In the genomic region with DNA sequence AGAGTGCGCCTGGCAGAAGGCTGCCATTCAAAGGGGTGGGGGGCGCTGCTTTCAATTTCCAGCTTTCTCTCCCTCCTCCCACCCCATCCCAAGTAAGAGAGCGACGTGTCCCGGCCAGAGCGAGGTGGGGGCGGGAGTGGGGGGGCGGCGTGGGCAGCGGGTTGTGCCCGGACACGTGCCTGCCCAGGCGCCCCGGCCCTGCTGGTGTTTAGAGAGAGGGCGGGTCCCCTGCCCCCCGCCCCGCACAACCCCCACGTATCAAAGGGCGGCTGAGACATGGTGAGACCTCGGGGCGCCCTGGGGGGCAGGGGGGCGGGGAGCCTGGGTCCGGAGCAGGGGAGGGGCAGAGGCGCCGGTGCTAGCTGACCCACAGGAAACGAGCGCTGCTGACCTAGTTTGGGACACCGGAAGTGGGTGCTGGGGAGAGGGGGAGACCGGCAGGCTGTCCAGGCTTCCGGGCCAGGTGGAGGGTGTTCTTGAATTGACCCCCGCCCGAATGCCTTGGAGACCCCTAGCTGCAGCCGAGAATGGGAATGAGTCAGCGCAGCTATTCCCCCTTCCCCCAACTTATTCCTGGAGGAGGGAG, we compare ENCODE assay signal across 1 cellular context.
A peak's percentile ranks its signal among the peaks of the same experiment; 100 is the strongest.
TF ChIP-seq lines count a peak whose summit lies in the region.

No MANE protein-coding gene starts in this region.

TF ChIP-seq in K562, 482 proteins besides CTCF, POLR2A, EP300 and RAD21 (continued from another document):
- TF ChIP-seq, protein P1, sequence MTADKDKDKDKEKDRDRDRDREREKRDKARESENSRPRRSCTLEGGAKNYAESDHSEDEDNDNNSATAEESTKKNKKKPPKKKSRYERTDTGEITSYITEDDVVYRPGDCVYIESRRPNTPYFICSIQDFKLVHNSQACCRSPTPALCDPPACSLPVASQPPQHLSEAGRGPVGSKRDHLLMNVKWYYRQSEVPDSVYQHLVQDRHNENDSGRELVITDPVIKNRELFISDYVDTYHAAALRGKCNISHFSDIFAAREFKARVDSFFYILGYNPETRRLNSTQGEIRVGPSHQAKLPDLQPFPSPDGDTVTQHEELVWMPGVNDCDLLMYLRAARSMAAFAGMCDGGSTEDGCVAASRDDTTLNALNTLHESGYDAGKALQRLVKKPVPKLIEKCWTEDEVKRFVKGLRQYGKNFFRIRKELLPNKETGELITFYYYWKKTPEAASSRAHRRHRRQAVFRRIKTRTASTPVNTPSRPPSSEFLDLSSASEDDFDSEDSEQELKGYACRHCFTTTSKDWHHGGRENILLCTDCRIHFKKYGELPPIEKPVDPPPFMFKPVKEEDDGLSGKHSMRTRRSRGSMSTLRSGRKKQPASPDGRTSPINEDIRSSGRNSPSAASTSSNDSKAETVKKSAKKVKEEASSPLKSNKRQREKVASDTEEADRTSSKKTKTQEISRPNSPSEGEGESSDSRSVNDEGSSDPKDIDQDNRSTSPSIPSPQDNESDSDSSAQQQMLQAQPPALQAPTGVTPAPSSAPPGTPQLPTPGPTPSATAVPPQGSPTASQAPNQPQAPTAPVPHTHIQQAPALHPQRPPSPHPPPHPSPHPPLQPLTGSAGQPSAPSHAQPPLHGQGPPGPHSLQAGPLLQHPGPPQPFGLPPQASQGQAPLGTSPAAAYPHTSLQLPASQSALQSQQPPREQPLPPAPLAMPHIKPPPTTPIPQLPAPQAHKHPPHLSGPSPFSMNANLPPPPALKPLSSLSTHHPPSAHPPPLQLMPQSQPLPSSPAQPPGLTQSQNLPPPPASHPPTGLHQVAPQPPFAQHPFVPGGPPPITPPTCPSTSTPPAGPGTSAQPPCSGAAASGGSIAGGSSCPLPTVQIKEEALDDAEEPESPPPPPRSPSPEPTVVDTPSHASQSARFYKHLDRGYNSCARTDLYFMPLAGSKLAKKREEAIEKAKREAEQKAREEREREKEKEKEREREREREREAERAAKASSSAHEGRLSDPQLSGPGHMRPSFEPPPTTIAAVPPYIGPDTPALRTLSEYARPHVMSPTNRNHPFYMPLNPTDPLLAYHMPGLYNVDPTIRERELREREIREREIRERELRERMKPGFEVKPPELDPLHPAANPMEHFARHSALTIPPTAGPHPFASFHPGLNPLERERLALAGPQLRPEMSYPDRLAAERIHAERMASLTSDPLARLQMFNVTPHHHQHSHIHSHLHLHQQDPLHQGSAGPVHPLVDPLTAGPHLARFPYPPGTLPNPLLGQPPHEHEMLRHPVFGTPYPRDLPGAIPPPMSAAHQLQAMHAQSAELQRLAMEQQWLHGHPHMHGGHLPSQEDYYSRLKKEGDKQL (CRISPR knock-in tag; IDR thresholded peaks at IDR 0.05; ENCODE audit: borderline replicate concordance), result no peak
- TF ChIP-seq GABPB1 (CRISPR knock-in tag; IDR thresholded peaks at IDR 0.05), result peak; percentile 74
- TF ChIP-seq BCL6 (CRISPR knock-in tag; IDR thresholded peaks at IDR 0.05), result no peak
- no peak for TF ChIP-seq NCOA6 (IDR thresholded peaks at IDR 0.05)
- TF ChIP-seq, protein P2, sequence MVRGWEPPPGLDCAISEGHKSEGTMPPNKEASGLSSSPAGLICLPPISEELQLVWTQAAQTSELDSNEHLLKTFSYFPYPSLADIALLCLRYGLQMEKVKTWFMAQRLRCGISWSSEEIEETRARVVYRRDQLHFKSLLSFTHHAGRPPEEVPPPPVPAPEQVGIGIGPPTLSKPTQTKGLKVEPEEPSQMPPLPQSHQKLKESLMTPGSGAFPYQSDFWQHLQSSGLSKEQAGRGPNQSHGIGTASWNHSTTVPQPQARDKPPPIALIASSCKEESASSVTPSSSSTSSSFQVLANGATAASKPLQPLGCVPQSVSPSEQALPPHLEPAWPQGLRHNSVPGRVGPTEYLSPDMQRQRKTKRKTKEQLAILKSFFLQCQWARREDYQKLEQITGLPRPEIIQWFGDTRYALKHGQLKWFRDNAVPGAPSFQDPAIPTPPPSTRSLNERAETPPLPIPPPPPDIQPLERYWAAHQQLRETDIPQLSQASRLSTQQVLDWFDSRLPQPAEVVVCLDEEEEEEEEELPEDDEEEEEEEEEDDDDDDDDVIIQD (CRISPR knock-in tag; IDR thresholded peaks at IDR 0.05), result no peak
- TF ChIP-seq CREB1 (IDR thresholded peaks at IDR 0.05), result no peak
- TF ChIP-seq CREB1 (CRISPR knock-in tag; IDR thresholded peaks at IDR 0.05), result no peak
- TF ChIP-seq MYNN (IDR thresholded peaks at IDR 0.05), result no peak
- no peak for TF ChIP-seq MYNN (CRISPR knock-in tag; IDR thresholded peaks at IDR 0.05)
- TF ChIP-seq, protein P3, sequence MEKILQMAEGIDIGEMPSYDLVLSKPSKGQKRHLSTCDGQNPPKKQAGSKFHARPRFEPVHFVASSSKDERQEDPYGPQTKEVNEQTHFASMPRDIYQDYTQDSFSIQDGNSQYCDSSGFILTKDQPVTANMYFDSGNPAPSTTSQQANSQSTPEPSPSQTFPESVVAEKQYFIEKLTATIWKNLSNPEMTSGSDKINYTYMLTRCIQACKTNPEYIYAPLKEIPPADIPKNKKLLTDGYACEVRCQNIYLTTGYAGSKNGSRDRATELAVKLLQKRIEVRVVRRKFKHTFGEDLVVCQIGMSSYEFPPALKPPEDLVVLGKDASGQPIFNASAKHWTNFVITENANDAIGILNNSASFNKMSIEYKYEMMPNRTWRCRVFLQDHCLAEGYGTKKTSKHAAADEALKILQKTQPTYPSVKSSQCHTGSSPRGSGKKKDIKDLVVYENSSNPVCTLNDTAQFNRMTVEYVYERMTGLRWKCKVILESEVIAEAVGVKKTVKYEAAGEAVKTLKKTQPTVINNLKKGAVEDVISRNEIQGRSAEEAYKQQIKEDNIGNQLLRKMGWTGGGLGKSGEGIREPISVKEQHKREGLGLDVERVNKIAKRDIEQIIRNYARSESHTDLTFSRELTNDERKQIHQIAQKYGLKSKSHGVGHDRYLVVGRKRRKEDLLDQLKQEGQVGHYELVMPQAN (IDR thresholded peaks at IDR 0.05; ENCODE audit: borderline replicate concordance), result peak; percentile 24; the same call in 1 of the 2 replicates
- no peak for TF ChIP-seq ZNF717 (CRISPR knock-in tag; IDR thresholded peaks at IDR 0.05)
- no peak for TF ChIP-seq TRIM24 (IDR thresholded peaks at IDR 0.05)
- TF ChIP-seq ZNF274 (IDR thresholded peaks at IDR 0.05; ENCODE audit: borderline replicate concordance, low read depth, low read length), result no peak
- no peak for TF ChIP-seq RBM14 (IDR thresholded peaks at IDR 0.05; ENCODE audit: borderline replicate concordance, insufficient read depth, low read depth, low read length)
- TF ChIP-seq, protein P4, sequence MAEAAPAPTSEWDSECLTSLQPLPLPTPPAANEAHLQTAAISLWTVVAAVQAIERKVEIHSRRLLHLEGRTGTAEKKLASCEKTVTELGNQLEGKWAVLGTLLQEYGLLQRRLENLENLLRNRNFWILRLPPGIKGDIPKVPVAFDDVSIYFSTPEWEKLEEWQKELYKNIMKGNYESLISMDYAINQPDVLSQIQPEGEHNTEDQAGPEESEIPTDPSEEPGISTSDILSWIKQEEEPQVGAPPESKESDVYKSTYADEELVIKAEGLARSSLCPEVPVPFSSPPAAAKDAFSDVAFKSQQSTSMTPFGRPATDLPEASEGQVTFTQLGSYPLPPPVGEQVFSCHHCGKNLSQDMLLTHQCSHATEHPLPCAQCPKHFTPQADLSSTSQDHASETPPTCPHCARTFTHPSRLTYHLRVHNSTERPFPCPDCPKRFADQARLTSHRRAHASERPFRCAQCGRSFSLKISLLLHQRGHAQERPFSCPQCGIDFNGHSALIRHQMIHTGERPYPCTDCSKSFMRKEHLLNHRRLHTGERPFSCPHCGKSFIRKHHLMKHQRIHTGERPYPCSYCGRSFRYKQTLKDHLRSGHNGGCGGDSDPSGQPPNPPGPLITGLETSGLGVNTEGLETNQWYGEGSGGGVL (CRISPR knock-in tag; IDR thresholded peaks at IDR 0.05), result no peak
- TF ChIP-seq, protein P5, sequence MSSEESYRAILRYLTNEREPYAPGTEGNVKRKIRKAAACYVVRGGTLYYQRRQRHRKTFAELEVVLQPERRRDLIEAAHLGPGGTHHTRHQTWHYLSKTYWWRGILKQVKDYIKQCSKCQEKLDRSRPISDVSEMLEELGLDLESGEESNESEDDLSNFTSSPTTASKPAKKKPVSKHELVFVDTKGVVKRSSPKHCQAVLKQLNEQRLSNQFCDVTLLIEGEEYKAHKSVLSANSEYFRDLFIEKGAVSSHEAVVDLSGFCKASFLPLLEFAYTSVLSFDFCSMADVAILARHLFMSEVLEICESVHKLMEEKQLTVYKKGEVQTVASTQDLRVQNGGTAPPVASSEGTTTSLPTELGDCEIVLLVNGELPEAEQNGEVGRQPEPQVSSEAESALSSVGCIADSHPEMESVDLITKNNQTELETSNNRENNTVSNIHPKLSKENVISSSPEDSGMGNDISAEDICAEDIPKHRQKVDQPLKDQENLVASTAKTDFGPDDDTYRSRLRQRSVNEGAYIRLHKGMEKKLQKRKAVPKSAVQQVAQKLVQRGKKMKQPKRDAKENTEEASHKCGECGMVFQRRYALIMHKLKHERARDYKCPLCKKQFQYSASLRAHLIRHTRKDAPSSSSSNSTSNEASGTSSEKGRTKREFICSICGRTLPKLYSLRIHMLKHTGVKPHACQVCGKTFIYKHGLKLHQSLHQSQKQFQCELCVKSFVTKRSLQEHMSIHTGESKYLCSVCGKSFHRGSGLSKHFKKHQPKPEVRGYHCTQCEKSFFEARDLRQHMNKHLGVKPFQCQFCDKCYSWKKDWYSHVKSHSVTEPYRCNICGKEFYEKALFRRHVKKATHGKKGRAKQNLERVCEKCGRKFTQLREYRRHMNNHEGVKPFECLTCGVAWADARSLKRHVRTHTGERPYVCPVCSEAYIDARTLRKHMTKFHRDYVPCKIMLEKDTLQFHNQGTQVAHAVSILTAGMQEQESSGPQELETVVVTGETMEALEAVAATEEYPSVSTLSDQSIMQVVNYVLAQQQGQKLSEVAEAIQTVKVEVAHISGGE (CRISPR knock-in tag; IDR thresholded peaks at IDR 0.05), result 0 out of 6 replicates have a peak, but pooled peaks of 1 of the 3 experiments have one; percentile 43
- TF ChIP-seq, protein P6, sequence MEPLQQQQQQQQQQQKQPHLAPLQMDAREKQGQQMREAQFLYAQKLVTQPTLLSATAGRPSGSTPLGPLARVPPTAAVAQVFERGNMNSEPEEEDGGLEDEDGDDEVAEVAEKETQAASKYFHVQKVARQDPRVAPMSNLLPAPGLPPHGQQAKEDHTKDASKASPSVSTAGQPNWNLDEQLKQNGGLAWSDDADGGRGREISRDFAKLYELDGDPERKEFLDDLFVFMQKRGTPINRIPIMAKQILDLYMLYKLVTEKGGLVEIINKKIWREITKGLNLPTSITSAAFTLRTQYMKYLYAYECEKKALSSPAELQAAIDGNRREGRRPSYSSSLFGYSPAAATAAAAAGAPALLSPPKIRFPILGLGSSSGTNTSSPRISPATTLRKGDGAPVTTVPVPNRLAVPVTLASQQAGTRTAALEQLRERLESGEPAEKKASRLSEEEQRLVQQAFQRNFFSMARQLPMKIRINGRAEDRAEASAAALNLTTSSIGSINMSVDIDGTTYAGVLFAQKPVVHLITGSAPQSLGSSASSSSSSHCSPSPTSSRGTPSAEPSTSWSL (CRISPR knock-in tag; IDR thresholded peaks at IDR 0.05; ENCODE audit: borderline replicate concordance), result no peak
- TF ChIP-seq JUND (IDR thresholded peaks at IDR 0.05; ENCODE audit: borderline replicate concordance, low read depth, low read length), result peak; percentile 76
- peak; percentile 36; the same call in 1 of the 3 replicates for TF ChIP-seq JUND (tag; IDR thresholded peaks at IDR 0.05; ENCODE audit: borderline replicate concordance, low read depth, low read length)
- TF ChIP-seq ETV1 (tag; conservative IDR thresholded peaks at IDR 0.05; ENCODE audit: low read depth), result peak; percentile 84
- TF ChIP-seq CBFA2T3 (IDR thresholded peaks at IDR 0.05), result peak; percentile 33; the same call in 1 of the 2 replicates
- TF ChIP-seq SNIP1 (IDR thresholded peaks at IDR 0.05; ENCODE audit: low read depth), result no peak
- no peak for TF ChIP-seq RCOR1 (IDR thresholded peaks at IDR 0.05; ENCODE audit: borderline replicate concordance in 1 of 2, low read depth in 2 of 2, low read length in 2 of 2)
- TF ChIP-seq, protein P7, sequence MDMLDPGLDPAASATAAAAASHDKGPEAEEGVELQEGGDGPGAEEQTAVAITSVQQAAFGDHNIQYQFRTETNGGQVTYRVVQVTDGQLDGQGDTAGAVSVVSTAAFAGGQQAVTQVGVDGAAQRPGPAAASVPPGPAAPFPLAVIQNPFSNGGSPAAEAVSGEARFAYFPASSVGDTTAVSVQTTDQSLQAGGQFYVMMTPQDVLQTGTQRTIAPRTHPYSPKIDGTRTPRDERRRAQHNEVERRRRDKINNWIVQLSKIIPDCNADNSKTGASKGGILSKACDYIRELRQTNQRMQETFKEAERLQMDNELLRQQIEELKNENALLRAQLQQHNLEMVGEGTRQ (CRISPR knock-in tag; IDR thresholded peaks at IDR 0.05), result no peak
